ENCODE assay signal across 1 cellular context in genomic region chr6:28343898-28344677, GRCh38.
TF ChIP-seq lines count a peak whose summit lies in the region.

No MANE protein-coding gene starts in this region.

TF ChIP-seq in K562, 482 proteins besides CTCF, POLR2A, EP300 and RAD21 (continued from another document and continues in another):
- TF ChIP-seq, protein P1, sequence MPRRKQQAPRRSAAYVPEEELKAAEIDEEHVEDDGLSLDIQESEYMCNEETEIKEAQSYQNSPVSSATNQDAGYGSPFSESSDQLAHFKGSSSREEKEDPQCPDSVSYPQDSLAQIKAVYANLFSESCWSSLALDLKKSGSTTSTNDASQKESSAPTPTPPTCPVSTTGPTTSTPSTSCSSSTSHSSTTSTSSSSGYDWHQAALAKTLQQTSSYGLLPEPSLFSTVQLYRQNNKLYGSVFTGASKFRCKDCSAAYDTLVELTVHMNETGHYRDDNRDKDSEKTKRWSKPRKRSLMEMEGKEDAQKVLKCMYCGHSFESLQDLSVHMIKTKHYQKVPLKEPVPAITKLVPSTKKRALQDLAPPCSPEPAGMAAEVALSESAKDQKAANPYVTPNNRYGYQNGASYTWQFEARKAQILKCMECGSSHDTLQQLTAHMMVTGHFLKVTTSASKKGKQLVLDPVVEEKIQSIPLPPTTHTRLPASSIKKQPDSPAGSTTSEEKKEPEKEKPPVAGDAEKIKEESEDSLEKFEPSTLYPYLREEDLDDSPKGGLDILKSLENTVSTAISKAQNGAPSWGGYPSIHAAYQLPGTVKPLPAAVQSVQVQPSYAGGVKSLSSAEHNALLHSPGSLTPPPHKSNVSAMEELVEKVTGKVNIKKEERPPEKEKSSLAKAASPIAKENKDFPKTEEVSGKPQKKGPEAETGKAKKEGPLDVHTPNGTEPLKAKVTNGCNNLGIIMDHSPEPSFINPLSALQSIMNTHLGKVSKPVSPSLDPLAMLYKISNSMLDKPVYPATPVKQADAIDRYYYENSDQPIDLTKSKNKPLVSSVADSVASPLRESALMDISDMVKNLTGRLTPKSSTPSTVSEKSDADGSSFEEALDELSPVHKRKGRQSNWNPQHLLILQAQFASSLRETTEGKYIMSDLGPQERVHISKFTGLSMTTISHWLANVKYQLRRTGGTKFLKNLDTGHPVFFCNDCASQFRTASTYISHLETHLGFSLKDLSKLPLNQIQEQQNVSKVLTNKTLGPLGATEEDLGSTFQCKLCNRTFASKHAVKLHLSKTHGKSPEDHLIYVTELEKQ (CRISPR knock-in tag; IDR thresholded peaks at IDR 0.05): no peak
- no peak for TF ChIP-seq ZBTB5 (IDR thresholded peaks at IDR 0.05)
- TF ChIP-seq RCOR1 (IDR thresholded peaks at IDR 0.05; ENCODE audit: borderline replicate concordance in 1 of 2, low read depth in 2 of 2, low read length in 2 of 2): peak in 1 of 2 experiments; percentile 92; a peak in 2 of 4 replicates
- no peak for TF ChIP-seq E2F5 (CRISPR knock-in tag; IDR thresholded peaks at IDR 0.05)
- TF ChIP-seq, protein P2, sequence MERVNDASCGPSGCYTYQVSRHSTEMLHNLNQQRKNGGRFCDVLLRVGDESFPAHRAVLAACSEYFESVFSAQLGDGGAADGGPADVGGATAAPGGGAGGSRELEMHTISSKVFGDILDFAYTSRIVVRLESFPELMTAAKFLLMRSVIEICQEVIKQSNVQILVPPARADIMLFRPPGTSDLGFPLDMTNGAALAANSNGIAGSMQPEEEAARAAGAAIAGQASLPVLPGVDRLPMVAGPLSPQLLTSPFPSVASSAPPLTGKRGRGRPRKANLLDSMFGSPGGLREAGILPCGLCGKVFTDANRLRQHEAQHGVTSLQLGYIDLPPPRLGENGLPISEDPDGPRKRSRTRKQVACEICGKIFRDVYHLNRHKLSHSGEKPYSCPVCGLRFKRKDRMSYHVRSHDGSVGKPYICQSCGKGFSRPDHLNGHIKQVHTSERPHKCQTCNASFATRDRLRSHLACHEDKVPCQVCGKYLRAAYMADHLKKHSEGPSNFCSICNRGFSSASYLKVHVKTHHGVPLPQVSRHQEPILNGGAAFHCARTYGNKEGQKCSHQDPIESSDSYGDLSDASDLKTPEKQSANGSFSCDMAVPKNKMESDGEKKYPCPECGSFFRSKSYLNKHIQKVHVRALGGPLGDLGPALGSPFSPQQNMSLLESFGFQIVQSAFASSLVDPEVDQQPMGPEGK (CRISPR knock-in tag; IDR thresholded peaks at IDR 0.05; ENCODE audit: borderline replicate concordance): no peak
- TF ChIP-seq CLOCK (CRISPR knock-in tag; IDR thresholded peaks at IDR 0.05; ENCODE audit: borderline replicate concordance): no peak
- TF ChIP-seq PBX2 (CRISPR knock-in tag; IDR thresholded peaks at IDR 0.05; ENCODE audit: low read depth): no peak
- 0 out of 2 replicates have a peak, but pooled peaks have one; percentile 10 for TF ChIP-seq PBX2 (tag; conservative IDR thresholded peaks at IDR 0.05; ENCODE audit: low read depth)
- TF ChIP-seq BRD4 (IDR thresholded peaks at IDR 0.05): no peak
- peak; percentile 72 for TF ChIP-seq MEIS2 (IDR thresholded peaks at IDR 0.05; ENCODE audit: partially characterized antibody)
- TF ChIP-seq AFF1 (IDR thresholded peaks at IDR 0.05; ENCODE audit: low read depth in 1 of 2, partially characterized antibody in 2 of 2): no peak
- peak; percentile 58; the same call in 1 of the 2 replicates for TF ChIP-seq L3MBTL2 (IDR thresholded peaks at IDR 0.05)
- no peak for TF ChIP-seq SREBF2 (CRISPR knock-in tag; IDR thresholded peaks at IDR 0.05)
- TF ChIP-seq CC2D1A (IDR thresholded peaks at IDR 0.05): no peak
- TF ChIP-seq GATAD2A (IDR thresholded peaks at IDR 0.05): no peak
- peak; percentile 79 for TF ChIP-seq CREM (IDR thresholded peaks at IDR 0.05; ENCODE audit: low read depth)
- TF ChIP-seq, protein P3, sequence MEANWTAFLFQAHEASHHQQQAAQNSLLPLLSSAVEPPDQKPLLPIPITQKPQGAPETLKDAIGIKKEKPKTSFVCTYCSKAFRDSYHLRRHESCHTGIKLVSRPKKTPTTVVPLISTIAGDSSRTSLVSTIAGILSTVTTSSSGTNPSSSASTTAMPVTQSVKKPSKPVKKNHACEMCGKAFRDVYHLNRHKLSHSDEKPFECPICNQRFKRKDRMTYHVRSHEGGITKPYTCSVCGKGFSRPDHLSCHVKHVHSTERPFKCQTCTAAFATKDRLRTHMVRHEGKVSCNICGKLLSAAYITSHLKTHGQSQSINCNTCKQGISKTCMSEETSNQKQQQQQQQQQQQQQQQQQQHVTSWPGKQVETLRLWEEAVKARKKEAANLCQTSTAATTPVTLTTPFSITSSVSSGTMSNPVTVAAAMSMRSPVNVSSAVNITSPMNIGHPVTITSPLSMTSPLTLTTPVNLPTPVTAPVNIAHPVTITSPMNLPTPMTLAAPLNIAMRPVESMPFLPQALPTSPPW (CRISPR knock-in tag; IDR thresholded peaks at IDR 0.05): no peak
- TF ChIP-seq MTA1 (IDR thresholded peaks at IDR 0.05; ENCODE audit: borderline replicate concordance): no peak
- TF ChIP-seq, protein P4, sequence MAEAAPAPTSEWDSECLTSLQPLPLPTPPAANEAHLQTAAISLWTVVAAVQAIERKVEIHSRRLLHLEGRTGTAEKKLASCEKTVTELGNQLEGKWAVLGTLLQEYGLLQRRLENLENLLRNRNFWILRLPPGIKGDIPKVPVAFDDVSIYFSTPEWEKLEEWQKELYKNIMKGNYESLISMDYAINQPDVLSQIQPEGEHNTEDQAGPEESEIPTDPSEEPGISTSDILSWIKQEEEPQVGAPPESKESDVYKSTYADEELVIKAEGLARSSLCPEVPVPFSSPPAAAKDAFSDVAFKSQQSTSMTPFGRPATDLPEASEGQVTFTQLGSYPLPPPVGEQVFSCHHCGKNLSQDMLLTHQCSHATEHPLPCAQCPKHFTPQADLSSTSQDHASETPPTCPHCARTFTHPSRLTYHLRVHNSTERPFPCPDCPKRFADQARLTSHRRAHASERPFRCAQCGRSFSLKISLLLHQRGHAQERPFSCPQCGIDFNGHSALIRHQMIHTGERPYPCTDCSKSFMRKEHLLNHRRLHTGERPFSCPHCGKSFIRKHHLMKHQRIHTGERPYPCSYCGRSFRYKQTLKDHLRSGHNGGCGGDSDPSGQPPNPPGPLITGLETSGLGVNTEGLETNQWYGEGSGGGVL (CRISPR knock-in tag; IDR thresholded peaks at IDR 0.05): no peak
- TF ChIP-seq PHF8 (IDR thresholded peaks at IDR 0.05; ENCODE audit: borderline replicate concordance, low read length): no peak
- TF ChIP-seq TAL1 (IDR thresholded peaks at IDR 0.05): peak; percentile 46
- TF ChIP-seq, protein P5, sequence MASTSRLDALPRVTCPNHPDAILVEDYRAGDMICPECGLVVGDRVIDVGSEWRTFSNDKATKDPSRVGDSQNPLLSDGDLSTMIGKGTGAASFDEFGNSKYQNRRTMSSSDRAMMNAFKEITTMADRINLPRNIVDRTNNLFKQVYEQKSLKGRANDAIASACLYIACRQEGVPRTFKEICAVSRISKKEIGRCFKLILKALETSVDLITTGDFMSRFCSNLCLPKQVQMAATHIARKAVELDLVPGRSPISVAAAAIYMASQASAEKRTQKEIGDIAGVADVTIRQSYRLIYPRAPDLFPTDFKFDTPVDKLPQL (IDR thresholded peaks at IDR 0.05; ENCODE audit: extremely low read depth, insufficient read length): no peak
- no peak for TF ChIP-seq YBX1 (IDR thresholded peaks at IDR 0.05)
- TF ChIP-seq HMG20A (CRISPR knock-in tag; conservative IDR thresholded peaks at IDR 0.05): no peak
- no peak for TF ChIP-seq CBX8 (IDR thresholded peaks at IDR 0.05; ENCODE audit: borderline replicate concordance, extremely low read depth, low read depth, low read length, poor library complexity, severe bottlenecking)
- no peak for TF ChIP-seq ZNF507 (tag; conservative IDR thresholded peaks at IDR 0.05)
- no peak for TF ChIP-seq JUN (IDR thresholded peaks at IDR 0.05; ENCODE audit: borderline replicate concordance, low read depth, low read length)
- TF ChIP-seq JUN (CRISPR knock-in tag; IDR thresholded peaks at IDR 0.05; ENCODE audit: borderline replicate concordance): no peak
- TF ChIP-seq ARHGAP35 (IDR thresholded peaks at IDR 0.05; ENCODE audit: partially characterized antibody): no peak
- no peak for TF ChIP-seq HDAC3 (IDR thresholded peaks at IDR 0.05; ENCODE audit: borderline replicate concordance, partially characterized antibody)
- no peak for TF ChIP-seq ZNF253 (CRISPR knock-in tag; conservative IDR thresholded peaks at IDR 0.05)
